Comparison of ENCODE assay signal across 11 cellular contexts in genomic region chr4:40212674-40213504, GRCh38. TPM values are rescaled to one million over a fixed set of nuclear protein-coding genes. Genes with fewer than 3 reads are reported as not detected.
DNase-seq lines count a peak whose midpoint lies in the region; ATAC-seq and TF ChIP-seq lines count a peak whose summit lies in the region.
"Had no signal": no experiment of that assay in that cellular context is flagged by ENCODE, and none has a peak within 500 bp of the region (broad histone marks: within the 10 kb centered on the region; RNA-seq: fewer than 3 reads in every experiment).

No MANE protein-coding gene starts in this region.

- H3K9me3 ChIP-seq in IMR-90 (ENCODE audit: control insufficient read depth, insufficient read depth, low read length) = no peaks in the 10 kb centered on the region
- H3K9me3 ChIP-seq in naive thymus-derived CD4-positive, alpha-beta T cell (ENCODE audit: control insufficient read depth in 2 of 3, low read length in 3 of 3) = no peaks in the 10 kb centered on the region
- H3K9me3 ChIP-seq: ovary, tibial nerve had no signal

- TF ChIP-seq CTCF in IMR-90 (conservative IDR thresholded peaks at IDR 0.05; ENCODE audit: low read depth, low read length) (no peak), CD14-positive monocyte (IDR thresholded peaks at IDR 0.05) (no peak), GM13976 (IDR thresholded peaks at IDR 0.05; ENCODE audit: borderline replicate concordance, control extremely low read depth, extremely low read depth, insufficient read depth, missing control alignments) (no peak)

- H2BK5ac ChIP-seq in IMR-90 (ENCODE audit: low read depth, low read length, poor library complexity, severe bottlenecking) = no peak overlapping the region

- H4K91ac ChIP-seq in IMR-90 (ENCODE audit: insufficient read depth, low read depth, low read length) = no peak overlapping the region

- H3K4me1 ChIP-seq in IMR-90 (ENCODE audit: control insufficient read depth, insufficient read depth, low read length) = peaks cover 4% of the 10 kb centered on the region; the same call in 1 of the 2 replicates
- H3K4me1 ChIP-seq in naive thymus-derived CD4-positive, alpha-beta T cell (ENCODE audit: control insufficient read depth in 2 of 2, insufficient read depth in 2 of 2, low read length in 2 of 2) = peaks cover 71 to 87% of the 10 kb centered on the region in 2 donors

- no peak for ATAC-seq in IMR-90 (ENCODE audit: low read depth)
- ATAC-seq in naive thymus-derived CD4-positive, alpha-beta T cell = no peak
- no peak for ATAC-seq in HG03097 (IDR thresholded peaks at IDR 0.05; ENCODE audit: low FRiP score, unreplicated experiment)

- H3K36me3 Mint-ChIP-seq in activated T-helper 2 cell treated with anti-CD3 and anti-CD28 coated beads, Interferon-gamma antibody, Interleukin-2, Interleukin-4, amounts not matched to agents 10 μg/mL and 5 μg/mL and 100 μg/mL, durations not matched to agents 14 hours and 24 hours and 36 hours (ENCODE audit: low read depth) = peaks cover 91% of the 10 kb centered on the region
- peaks cover 8 to 77% (median 61%) of the 10 kb centered on the region in 5 donors for H3K36me3 Mint-ChIP-seq in naive thymus-derived CD4-positive, alpha-beta T cell
- peaks cover 3% of the 10 kb centered on the region in 2 donors for H3K36me3 Mint-ChIP-seq in CD14-positive monocyte

- no peak overlapping the region for H2AFZ ChIP-seq in IMR-90 (replicated peaks; ENCODE audit: low read length, poor library complexity)

- intact Hi-C loops in IMR-90 (cut with micrococcal nuclease) (no loop called here), CD14-positive monocyte (cut with micrococcal nuclease) (no loop called here)
- intact Hi-C loops in activated T-helper 2 cell treated with anti-CD3 and anti-CD28 coated beads, Interferon-gamma antibody, Interleukin-2, Interleukin-4, amounts not matched to agents 10 μg/mL and 5 μg/mL and 100 μg/mL, durations not matched to agents 14 hours and 24 hours and 36 hours (cut with micrococcal nuclease) = no loop called here
- intact Hi-C loops in naive thymus-derived CD4-positive, alpha-beta T cell (cut with micrococcal nuclease) = loop anchor here in 1 of 2 donors (1.0 kb wide), 1 partner anchor 9 kb away; no protein-coding TSS in a partner anchor

- DNase-seq in COLO829 (ENCODE audit: low spot score) (peak; percentile 3), IMR-90 (peak; percentile 20), CD14-positive monocyte (ENCODE audit: low spot score) (no peak), GM13976 (ENCODE audit: low spot score) (no peak), hypothalamus (lab: John Stamatoyannopoulos, UW) (no peak)
- no peak for DNase-seq in activated T-helper 2 cell treated with anti-CD3 and anti-CD28 coated beads, Interferon-gamma antibody, Interleukin-2, Interleukin-4, amounts not matched to agents 10 μg/mL and 5 μg/mL and 100 μg/mL, durations not matched to agents 14 hours and 24 hours and 36 hours (ENCODE audit: low spot score)
- DNase-seq in naive thymus-derived CD4-positive, alpha-beta T cell = no peak
- DNase-seq: islet precursor cell, ovary had no signal

- H3K9me1 ChIP-seq in IMR-90 (ENCODE audit: insufficient read depth, low read length) = no peaks in the 10 kb centered on the region

- TF ChIP-seq POLR2A in IMR-90 (IDR thresholded peaks at IDR 0.05; ENCODE audit: low read depth, low read length) = no peak

- H4K8ac ChIP-seq in IMR-90 (ENCODE audit: low read depth in 2 of 2, low read length in 2 of 2) = no peak overlapping the region

- no peak overlapping the region for H2BK120ac ChIP-seq in IMR-90 (ENCODE audit: low read depth, low read length)

- H3K27ac ChIP-seq in IMR-90 (ENCODE audit: insufficient read depth, low read length) = no peak overlapping the region
- H3K27ac ChIP-seq in naive thymus-derived CD4-positive, alpha-beta T cell (ENCODE audit: low read depth, low read length) = peak overlapping the region; percentile 100
- H3K27ac ChIP-seq: ovary, tibial nerve had no signal

- dilution Hi-C loops in IMR-90 (cut with HindIII; ENCODE audit: low sequenced_read_pairs, unreplicated experiment) = no loop called here

- no peak overlapping the region; the same call in 1 of the 2 replicates for H3K56ac ChIP-seq in IMR-90 (ENCODE audit: extremely low read depth, insufficient read depth, low read length)

- TF ChIP-seq RAD21 in IMR-90 (IDR thresholded peaks at IDR 0.05; ENCODE audit: low read length) = no peak

- CTCF ChIA-PET in IMR-90 (lab: Yijun Ruan, JAX) = no interaction called here
- CTCF ChIA-PET in naive thymus-derived CD4-positive, alpha-beta T cell (lab: Charles Lee) = interaction anchor here (1.0 to 2.2 kb wide), 7 partner anchors 13 to 112 kb away, joined by 3 to 6 read pairs (median 5); no protein-coding TSS in a partner anchor

- H2AK9ac ChIP-seq in IMR-90 (replicated peaks; ENCODE audit: low read depth, low read length, poor library complexity) = no peak overlapping the region

- no peaks in the 10 kb centered on the region for H3K36me3 ChIP-seq in IMR-90 (ENCODE audit: control insufficient read depth, insufficient read depth, low read length)
- H3K36me3 ChIP-seq in naive thymus-derived CD4-positive, alpha-beta T cell (ENCODE audit: control insufficient read depth in 2 of 3, insufficient read depth in 3 of 3, low read length in 3 of 3) = peaks cover 13 to 28% (median 18%) of the 10 kb centered on the region in 3 experiments
- H3K36me3 ChIP-seq: ovary, tibial nerve had no signal

- H3K4ac ChIP-seq in IMR-90 (ENCODE audit: low read depth, low read length) = no peak overlapping the region

- H4K5ac ChIP-seq in IMR-90 (ENCODE audit: low read depth, low read length) = no peak overlapping the region

- H3K4me3 ChIP-seq in IMR-90 (ENCODE audit: insufficient read depth, low read depth, low read length) = no peak overlapping the region
- H3K4me3 ChIP-seq in naive thymus-derived CD4-positive, alpha-beta T cell (ENCODE audit: low read length) = peak overlapping the region; percentile 41
- H3K4me3 ChIP-seq: ovary, tibial nerve had no signal

- no peaks in the 10 kb centered on the region for H4K20me1 ChIP-seq in IMR-90 (ENCODE audit: insufficient read depth, low read length)

- H3K9ac ChIP-seq in IMR-90 (ENCODE audit: low read depth, low read length) = no peak overlapping the region

- H3K4me3 Mint-ChIP-seq in activated T-helper 2 cell treated with anti-CD3 and anti-CD28 coated beads, Interferon-gamma antibody, Interleukin-2, Interleukin-4, amounts not matched to agents 10 μg/mL and 5 μg/mL and 100 μg/mL, durations not matched to agents 14 hours and 24 hours and 36 hours (ENCODE audit: low read depth) = peak overlapping the region; percentile 78
- H3K4me3 Mint-ChIP-seq in naive thymus-derived CD4-positive, alpha-beta T cell = peak overlapping the region; percentile 52 to 100 (median 76)
- H3K4me3 Mint-ChIP-seq in CD14-positive monocyte = no peak overlapping the region

- H2BK15ac ChIP-seq in IMR-90 (ENCODE audit: low read depth, low read length) = no peak overlapping the region

- peaks cover 83% of the 10 kb centered on the region for H3K4me1 Mint-ChIP-seq in activated T-helper 2 cell treated with anti-CD3 and anti-CD28 coated beads, Interferon-gamma antibody, Interleukin-2, Interleukin-4, amounts not matched to agents 10 μg/mL and 5 μg/mL and 100 μg/mL, durations not matched to agents 14 hours and 24 hours and 36 hours (ENCODE audit: low read depth)
- peaks cover 76 to 99% (median 90%) of the 10 kb centered on the region in 7 donors for H3K4me1 Mint-ChIP-seq in naive thymus-derived CD4-positive, alpha-beta T cell
- H3K4me1 Mint-ChIP-seq in CD14-positive monocyte = peaks cover 14% of the 10 kb centered on the region

- POLR2A ChIA-PET in IMR-90 (lab: Charles Lee; ENCODE audit: unreplicated experiment) = no interaction called here
- POLR2A ChIA-PET in naive thymus-derived CD4-positive, alpha-beta T cell (lab: Charles Lee) = interaction anchor here (0.6 to 13.3 kb wide), 13 partner anchors 8 to 507 kb away, joined by 3 to 238 read pairs (median 6); partner anchors contain the start of gene RHOH

- H3K18ac ChIP-seq in IMR-90 (ENCODE audit: low read depth, low read length) = no peak overlapping the region

- WGBS in IMR-90 (ENCODE audit: extremely low coverage in 2 of 2, insufficient read length in 1 of 2), 2 experiments = no CpG with 5 or more reads among the region's 6 CpGs

- peak overlapping the region; percentile 97 for H3K27ac Mint-ChIP-seq in activated T-helper 2 cell treated with anti-CD3 and anti-CD28 coated beads, Interferon-gamma antibody, Interleukin-2, Interleukin-4, amounts not matched to agents 10 μg/mL and 5 μg/mL and 100 μg/mL, durations not matched to agents 14 hours and 24 hours and 36 hours
- peak overlapping the region; percentile 79 to 99 (median 94) for H3K27ac Mint-ChIP-seq in naive thymus-derived CD4-positive, alpha-beta T cell
- H3K27ac Mint-ChIP-seq in CD14-positive monocyte = peak overlapping the region in 2 of 7 donors; percentile 13 to 17

- no peaks in the 10 kb centered on the region; the same call in 1 of the 2 replicates for H3K27me3 ChIP-seq in IMR-90 (ENCODE audit: control insufficient read depth, insufficient read depth, low read length)
- no peaks in the 10 kb centered on the region for H3K27me3 ChIP-seq in naive thymus-derived CD4-positive, alpha-beta T cell (ENCODE audit: control insufficient read depth in 2 of 2, insufficient read depth in 2 of 2, low read length in 2 of 2)
- H3K27me3 ChIP-seq: ovary, tibial nerve had no signal

- H3K79me1 ChIP-seq in IMR-90 (ENCODE audit: low read depth in 1 of 2, low read length in 2 of 2) = no peaks in the 10 kb centered on the region

- no peaks in the 10 kb centered on the region for H3K27me3 Mint-ChIP-seq in activated T-helper 2 cell treated with anti-CD3 and anti-CD28 coated beads, Interferon-gamma antibody, Interleukin-2, Interleukin-4, amounts not matched to agents 10 μg/mL and 5 μg/mL and 100 μg/mL, durations not matched to agents 14 hours and 24 hours and 36 hours (ENCODE audit: low read depth)
- H3K27me3 Mint-ChIP-seq in naive thymus-derived CD4-positive, alpha-beta T cell = no peaks in the 10 kb centered on the region
- H3K27me3 Mint-ChIP-seq in CD14-positive monocyte (ENCODE audit: low read depth in 3 of 3) = peaks cover 0 to 1% (median 0%) of the 10 kb centered on the region in 3 donors

- no TSS peak for BruUV-seq in IMR-90 (replicated peaks; lab: Mats Ljungman, UMichigan)

- H3K4me2 ChIP-seq in IMR-90 (ENCODE audit: low read depth, low read length) = no peak overlapping the region

- in situ Hi-C loops in IMR-90 (cut with MboI; ENCODE audit: low sequenced_read_pairs) (no loop called here), GM13976 (cut with MboI; ENCODE audit: low sequenced_read_pairs, unreplicated experiment) (loop anchor here (25.0 kb wide), 1 partner anchor 99 kb away; no protein-coding TSS in a partner anchor)

- no peak overlapping the region for H3K23ac ChIP-seq in IMR-90 (ENCODE audit: low read depth, low read length)

- H3K9me3 Mint-ChIP-seq in activated T-helper 2 cell treated with anti-CD3 and anti-CD28 coated beads, Interferon-gamma antibody, Interleukin-2, Interleukin-4, amounts not matched to agents 10 μg/mL and 5 μg/mL and 100 μg/mL, durations not matched to agents 14 hours and 24 hours and 36 hours = no peaks in the 10 kb centered on the region
- H3K9me3 Mint-ChIP-seq in naive thymus-derived CD4-positive, alpha-beta T cell = no peaks in the 10 kb centered on the region
- no peaks in the 10 kb centered on the region for H3K9me3 Mint-ChIP-seq in CD14-positive monocyte

- H3K14ac ChIP-seq in IMR-90 (replicated peaks; ENCODE audit: low read depth, low read length) = no peak overlapping the region; the same call in 1 of the 2 replicates

- no peak overlapping the region for H2BK20ac ChIP-seq in IMR-90 (ENCODE audit: low read depth, low read length)

- H2AK5ac ChIP-seq in IMR-90 (ENCODE audit: low read depth, low read length) = no peak overlapping the region

RNA-seq across cellular contexts. Expression of gene RHOH, which starts 16.1 kb away (rescaled TPM):
- under 0.01 TPM in 1 of 2 replicates, not detected in the other for total RNA-seq in IMR-90 (2012; rRNA removed)
- not detected in 2 replicates for polyA plus RNA-seq in IMR-90 (2012; rRNA removed)
- polyA plus RNA-seq in IMR-90 (2012; cell fraction: cytosol; rRNA removed) = not detected in 2 replicates
- not detected in 2 replicates for polyA plus RNA-seq in IMR-90 (2012; cell fraction: nucleus; rRNA removed; ENCODE audit: low replicate concordance)
- total RNA-seq in activated T-helper 2 cell treated with anti-CD3 and anti-CD28 coated beads, Interferon-gamma antibody, Interleukin-2, Interleukin-4, amounts not matched to agents 10 μg/mL and 5 μg/mL and 100 μg/mL, durations not matched to agents 14 hours and 24 hours and 36 hours = 108 and 120 TPM in 2 replicates
- 100 to 1,000 TPM; 160 to 370 (median 250) TPM for total RNA-seq in naive thymus-derived CD4-positive, alpha-beta T cell
- polyA plus RNA-seq in naive thymus-derived CD4-positive, alpha-beta T cell = 100 to 1,000 TPM; 393 to 479 TPM
- 1 to 10 TPM; 1.2 to 1.4 TPM for polyA plus RNA-seq in CD14-positive monocyte

Comparison
In these comparisons a context has a peak if more than half of its experiments do, and no peak if none do; other contexts are left out.
1. DNase-seq: peak in COLO829 (single experiment) and IMR-90 (single experiment); none in activated T-helper 2 cell treated with anti-CD3 and anti-CD28 coated beads, Interferon-gamma antibody, Interleukin-2, Interleukin-4, amounts not matched to agents 10 μg/mL and 5 μg/mL and 100 μg/mL, durations not matched to agents 14 hours and 24 hours and 36 hours (single experiment), naive thymus-derived CD4-positive, alpha-beta T cell (0 of 9), CD14-positive monocyte (single experiment), GM13976 (single experiment) and hypothalamus (0 of 51).
2. H3K4me3 Mint-ChIP-seq: peak in activated T-helper 2 cell treated with anti-CD3 and anti-CD28 coated beads, Interferon-gamma antibody, Interleukin-2, Interleukin-4, amounts not matched to agents 10 μg/mL and 5 μg/mL and 100 μg/mL, durations not matched to agents 14 hours and 24 hours and 36 hours (single experiment) and naive thymus-derived CD4-positive, alpha-beta T cell (10 of 10); none in CD14-positive monocyte (0 of 2).
3. RNA of gene RHOH, which starts 16.1 kb away (total RNA-seq): 160 to 370 TPM in naive thymus-derived CD4-positive, alpha-beta T cell and 108 to 120 TPM in activated T-helper 2 cell treated with anti-CD3 and anti-CD28 coated beads, Interferon-gamma antibody, Interleukin-2, Interleukin-4, amounts not matched to agents 10 μg/mL and 5 μg/mL and 100 μg/mL, durations not matched to agents 14 hours and 24 hours and 36 hours; under 0.01 TPM in IMR-90; every median in the first group is over 100 times any median in the second.